Comparison of ENCODE assay signal across 1 cellular context in genomic region chr1:39676951-39677350, GRCh38.
TF ChIP-seq lines count a peak whose summit lies in the region.

No MANE protein-coding gene starts in this region.

TF ChIP-seq in K562, 482 proteins besides CTCF, POLR2A, EP300 and RAD21 (continued from another document and continues in another):
- TF ChIP-seq MBD1 (CRISPR knock-in tag; IDR thresholded peaks at IDR 0.05) (no peak), NFRKB (IDR thresholded peaks at IDR 0.05; ENCODE audit: low read depth) (no peak), NFE2L1 (tag; IDR thresholded peaks at IDR 0.05; ENCODE audit: borderline replicate concordance, low read depth) (no peak), SREBF1 (IDR thresholded peaks at IDR 0.05; ENCODE audit: borderline replicate concordance, low read depth, low read length) (no peak), ZNF586 (CRISPR knock-in tag; conservative IDR thresholded peaks at IDR 0.05) (no peak), BMI1 (IDR thresholded peaks at IDR 0.05; ENCODE audit: low read length) (no peak), ATF3 (IDR thresholded peaks at IDR 0.05) (peak; percentile 46; the same call in 1 of the 2 replicates), ATF3 (CRISPR knock-in tag; conservative IDR thresholded peaks at IDR 0.05) (no peak), ZNF174 (CRISPR knock-in tag; IDR thresholded peaks at IDR 0.05) (no peak), ZBTB34 (CRISPR knock-in tag; IDR thresholded peaks at IDR 0.05) (no peak), ZNF436 (CRISPR knock-in tag; IDR thresholded peaks at IDR 0.05) (no peak), HINFP (tag; conservative IDR thresholded peaks at IDR 0.05; ENCODE audit: low read depth) (no peak), TAF9B (IDR thresholded peaks at IDR 0.05; ENCODE audit: partially characterized antibody) (no peak), RBM15 (IDR thresholded peaks at IDR 0.05; ENCODE audit: insufficient read depth, low read length) (no peak), CBFA2T2 (conservative IDR thresholded peaks at IDR 0.05) (no peak), HMG20A (CRISPR knock-in tag; conservative IDR thresholded peaks at IDR 0.05) (no peak), CCAR2 (IDR thresholded peaks at IDR 0.05; ENCODE audit: low read depth, low read length) (no peak), STAG1 (CRISPR knock-in tag; IDR thresholded peaks at IDR 0.05; ENCODE audit: borderline replicate concordance) (no peak), ID3 (CRISPR knock-in tag; IDR thresholded peaks at IDR 0.05) (no peak), ID3 (tag; IDR thresholded peaks at IDR 0.05) (no peak), NR2C2 (CRISPR knock-in tag; IDR thresholded peaks at IDR 0.05) (no peak), NR2C2 (tag; IDR thresholded peaks at IDR 0.05) (peak; percentile 79; the same call in 1 of the 2 replicates), ZFPM2 (CRISPR knock-in tag; IDR thresholded peaks at IDR 0.05) (no peak), KAT8 (IDR thresholded peaks at IDR 0.05; ENCODE audit: low read depth) (no peak), HOXB6 (CRISPR knock-in tag; IDR thresholded peaks at IDR 0.05; ENCODE audit: borderline replicate concordance) (no peak), ZNF316 (IDR thresholded peaks at IDR 0.05) (no peak), TAL1 (IDR thresholded peaks at IDR 0.05) (no peak), CUX1 (CRISPR knock-in tag; IDR thresholded peaks at IDR 0.05) (no peak), HNRNPH1 (optimal IDR thresholded peaks at IDR 0.05; ENCODE audit: low read depth, low read length) (no peak), SMARCB1 (IDR thresholded peaks at IDR 0.05; ENCODE audit: insufficient read length, low read depth) (no peak), ZNF668 (CRISPR knock-in tag; IDR thresholded peaks at IDR 0.05) (no peak), ZNF24 (IDR thresholded peaks at IDR 0.05) (no peak), ZNF717 (CRISPR knock-in tag; IDR thresholded peaks at IDR 0.05) (no peak), NEUROD1 (IDR thresholded peaks at IDR 0.05; ENCODE audit: borderline replicate concordance, low read depth, low read length, partially characterized antibody) (no peak), MAFK (IDR thresholded peaks at IDR 0.05; ENCODE audit: low read length) (no peak), USF1 (CRISPR knock-in tag; IDR thresholded peaks at IDR 0.05) (no peak), NKRF (IDR thresholded peaks at IDR 0.05; ENCODE audit: borderline replicate concordance) (no peak), HBP1 (CRISPR knock-in tag; IDR thresholded peaks at IDR 0.05) (0 out of 2 replicates have a peak, but pooled peaks have one; percentile 33), GABPA (tag; conservative IDR thresholded peaks at IDR 0.05; ENCODE audit: low read depth) (0 out of 2 replicates have a peak, but pooled peaks have one; percentile 29), DMBX1 (CRISPR knock-in tag; IDR thresholded peaks at IDR 0.05; ENCODE audit: borderline replicate concordance) (no peak), ARID3A (IDR thresholded peaks at IDR 0.05; ENCODE audit: borderline replicate concordance, low read depth, low read length) (no peak), CBX3 (IDR thresholded peaks at IDR 0.05; ENCODE audit: borderline replicate concordance in 1 of 2, low read length in 2 of 2) (no peak), ZNF639 (CRISPR knock-in tag; conservative IDR thresholded peaks at IDR 0.05 in 1 of 2, IDR thresholded peaks at IDR 0.05 in 1 of 2) (peak in 1 of 2 experiments; percentile 13; a peak in 1 of 4 replicates), NR2C1 (IDR thresholded peaks at IDR 0.05) (0 out of 2 replicates have a peak, but pooled peaks have one; percentile 13), NR2C1 (tag; IDR thresholded peaks at IDR 0.05) (peak; percentile 72; the same call in 1 of the 2 replicates), RFX1 (IDR thresholded peaks at IDR 0.05) (no peak), RUNX1 (IDR thresholded peaks at IDR 0.05; ENCODE audit: low read depth) (no peak)
